ENCODE assay signal across 9 cellular contexts in the genomic region with DNA sequence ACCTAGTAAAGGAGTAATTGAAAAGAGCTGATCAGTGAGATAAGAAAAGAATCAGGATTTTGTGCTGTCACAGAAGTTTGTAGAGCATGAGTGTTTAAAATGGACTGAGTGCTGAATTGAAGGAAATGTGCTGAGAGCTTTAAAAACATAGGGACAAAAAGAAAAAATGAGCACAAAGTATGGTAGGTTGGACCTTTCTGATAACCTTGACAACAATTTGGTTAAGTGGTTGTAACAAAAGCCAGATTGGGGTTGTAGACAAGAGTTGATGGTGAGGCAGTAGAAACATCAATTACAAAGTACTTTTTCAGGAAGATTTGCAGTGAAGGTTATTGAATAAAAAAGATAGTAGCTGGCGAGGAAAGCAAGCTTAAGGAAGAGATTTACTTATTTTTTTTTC.
"Had no signal": no experiment of that assay in that cellular context is flagged by ENCODE, and none has a peak within 500 bp of the region (broad histone marks: within the 10 kb centered on the region; RNA-seq: fewer than 3 reads in every experiment).

No MANE protein-coding gene starts in this region.

- H3K9ac ChIP-seq: GM23248 had no signal

- ATAC-seq: GM23338, HCT116 had no signal

- H2AFZ ChIP-seq: GM23248, GM23338 had no signal

- H3K4me3 Mint-ChIP-seq: GM23338, H9, HFFc6 had no signal

- DNase-seq: GM23248, GOT3, H7, H9, HCEC 1CT, HFFc6 had no signal

- H3K4me2 ChIP-seq: GM23338 had no signal

- H3K36me3 ChIP-seq: HAP-1 had no signal

- H3K4me3 ChIP-seq: GM23248, GM23338, HAP-1 had no signal

- H3K4me1 ChIP-seq: HAP-1 had no signal

- H3K27ac ChIP-seq: GM23248 had no signal

- H3K27ac Mint-ChIP-seq: GM23338, H9, HFFc6 had no signal

- H3K9me3 Mint-ChIP-seq: GM23338, H9 had no signal

- H3K9me3 ChIP-seq: HAP-1 had no signal
